In the genomic region with DNA sequence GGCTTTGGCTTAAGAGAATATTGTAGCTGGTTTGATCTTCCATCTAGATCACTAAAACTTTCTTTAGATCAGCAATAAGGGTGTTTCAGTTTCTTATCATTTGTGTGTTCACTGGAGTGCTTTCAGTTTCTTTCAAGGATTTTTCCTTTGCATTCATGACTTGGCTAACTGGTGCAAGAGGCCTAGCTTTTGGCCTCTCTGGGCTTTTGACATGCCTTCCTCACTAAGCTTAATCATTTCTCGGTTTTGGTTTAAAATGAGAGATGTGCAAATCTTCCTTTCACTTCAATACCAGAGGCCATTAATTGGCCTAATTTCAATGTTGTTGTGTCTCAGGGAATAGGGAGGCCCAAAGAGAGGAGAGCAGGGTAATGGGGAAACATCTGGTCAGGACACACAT, we compare ENCODE assay signal across 1 cellular context.
TF ChIP-seq lines count a peak whose summit lies in the region.

No MANE protein-coding gene starts in this region.

TF ChIP-seq in GM12878, 131 proteins besides CTCF, POLR2A, EP300 and RAD21 (continued from another document):
- TF ChIP-seq, protein P1, sequence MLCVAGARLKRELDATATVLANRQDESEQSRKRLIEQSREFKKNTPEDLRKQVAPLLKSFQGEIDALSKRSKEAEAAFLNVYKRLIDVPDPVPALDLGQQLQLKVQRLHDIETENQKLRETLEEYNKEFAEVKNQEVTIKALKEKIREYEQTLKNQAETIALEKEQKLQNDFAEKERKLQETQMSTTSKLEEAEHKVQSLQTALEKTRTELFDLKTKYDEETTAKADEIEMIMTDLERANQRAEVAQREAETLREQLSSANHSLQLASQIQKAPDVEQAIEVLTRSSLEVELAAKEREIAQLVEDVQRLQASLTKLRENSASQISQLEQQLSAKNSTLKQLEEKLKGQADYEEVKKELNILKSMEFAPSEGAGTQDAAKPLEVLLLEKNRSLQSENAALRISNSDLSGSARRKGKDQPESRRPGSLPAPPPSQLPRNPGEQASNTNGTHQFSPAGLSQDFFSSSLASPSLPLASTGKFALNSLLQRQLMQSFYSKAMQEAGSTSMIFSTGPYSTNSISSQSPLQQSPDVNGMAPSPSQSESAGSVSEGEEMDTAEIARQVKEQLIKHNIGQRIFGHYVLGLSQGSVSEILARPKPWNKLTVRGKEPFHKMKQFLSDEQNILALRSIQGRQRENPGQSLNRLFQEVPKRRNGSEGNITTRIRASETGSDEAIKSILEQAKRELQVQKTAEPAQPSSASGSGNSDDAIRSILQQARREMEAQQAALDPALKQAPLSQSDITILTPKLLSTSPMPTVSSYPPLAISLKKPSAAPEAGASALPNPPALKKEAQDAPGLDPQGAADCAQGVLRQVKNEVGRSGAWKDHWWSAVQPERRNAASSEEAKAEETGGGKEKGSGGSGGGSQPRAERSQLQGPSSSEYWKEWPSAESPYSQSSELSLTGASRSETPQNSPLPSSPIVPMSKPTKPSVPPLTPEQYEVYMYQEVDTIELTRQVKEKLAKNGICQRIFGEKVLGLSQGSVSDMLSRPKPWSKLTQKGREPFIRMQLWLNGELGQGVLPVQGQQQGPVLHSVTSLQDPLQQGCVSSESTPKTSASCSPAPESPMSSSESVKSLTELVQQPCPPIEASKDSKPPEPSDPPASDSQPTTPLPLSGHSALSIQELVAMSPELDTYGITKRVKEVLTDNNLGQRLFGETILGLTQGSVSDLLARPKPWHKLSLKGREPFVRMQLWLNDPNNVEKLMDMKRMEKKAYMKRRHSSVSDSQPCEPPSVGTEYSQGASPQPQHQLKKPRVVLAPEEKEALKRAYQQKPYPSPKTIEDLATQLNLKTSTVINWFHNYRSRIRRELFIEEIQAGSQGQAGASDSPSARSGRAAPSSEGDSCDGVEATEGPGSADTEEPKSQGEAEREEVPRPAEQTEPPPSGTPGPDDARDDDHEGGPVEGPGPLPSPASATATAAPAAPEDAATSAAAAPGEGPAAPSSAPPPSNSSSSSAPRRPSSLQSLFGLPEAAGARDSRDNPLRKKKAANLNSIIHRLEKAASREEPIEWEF (IDR thresholded peaks at IDR 0.05; ENCODE audit: insufficient replicate concordance, low read depth, low read length) = no peak
- TF ChIP-seq POLR2AphosphoS5 (IDR thresholded peaks at IDR 0.05; ENCODE audit: low read length) (no peak), MXI1 (IDR thresholded peaks at IDR 0.05; ENCODE audit: low read depth, low read length) (no peak), BRCA1 (IDR thresholded peaks at IDR 0.05; ENCODE audit: low read depth, low read length) (no peak), DPF2 (IDR thresholded peaks at IDR 0.05) (no peak), FOXK2 (IDR thresholded peaks at IDR 0.05) (no peak), SUZ12 (IDR thresholded peaks at IDR 0.05; ENCODE audit: unreplicated experiment) (no peak), NRF1 (conservative IDR thresholded peaks at IDR 0.05; ENCODE audit: low read depth, low read length) (no peak), ZNF207 (IDR thresholded peaks at IDR 0.05; ENCODE audit: borderline replicate concordance) (no peak)
- TF ChIP-seq, protein P2, sequence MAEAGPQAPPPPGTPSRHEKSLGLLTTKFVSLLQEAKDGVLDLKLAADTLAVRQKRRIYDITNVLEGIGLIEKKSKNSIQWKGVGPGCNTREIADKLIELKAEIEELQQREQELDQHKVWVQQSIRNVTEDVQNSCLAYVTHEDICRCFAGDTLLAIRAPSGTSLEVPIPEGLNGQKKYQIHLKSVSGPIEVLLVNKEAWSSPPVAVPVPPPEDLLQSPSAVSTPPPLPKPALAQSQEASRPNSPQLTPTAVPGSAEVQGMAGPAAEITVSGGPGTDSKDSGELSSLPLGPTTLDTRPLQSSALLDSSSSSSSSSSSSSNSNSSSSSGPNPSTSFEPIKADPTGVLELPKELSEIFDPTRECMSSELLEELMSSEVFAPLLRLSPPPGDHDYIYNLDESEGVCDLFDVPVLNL (IDR thresholded peaks at IDR 0.05; ENCODE audit: low read depth, low read length) = no peak
